In genomic region chr7:106012935-106013439, GRCh38 we compare ENCODE assay signal across 1 cellular context.
A peak's percentile ranks its signal among the peaks of the same experiment; 100 is the strongest.
TF ChIP-seq lines count a peak whose summit lies in the region.

No MANE protein-coding gene starts in this region.

TF ChIP-seq in SK-N-SH, 30 proteins besides CTCF, POLR2A, EP300 and RAD21 (continued from another document):
- TF ChIP-seq USF2 (IDR thresholded peaks at IDR 0.05; ENCODE audit: borderline replicate concordance, low read depth, low read length): no peak
- TF ChIP-seq TAF1 (IDR thresholded peaks at IDR 0.05; ENCODE audit: borderline replicate concordance, low read depth, low read length): peak; percentile 35; the same call in 1 of the 2 replicates
- TF ChIP-seq PBX3 (IDR thresholded peaks at IDR 0.05): peak; percentile 91
- peak; percentile 78 for TF ChIP-seq JUND (IDR thresholded peaks at IDR 0.05)
- peak; percentile 87 for TF ChIP-seq MAX (IDR thresholded peaks at IDR 0.05; ENCODE audit: low read depth)
- TF ChIP-seq TEAD4 (IDR thresholded peaks at IDR 0.05; ENCODE audit: borderline replicate concordance, insufficient read depth): peak; percentile 91
- peak; percentile 99 for TF ChIP-seq TCF12 (IDR thresholded peaks at IDR 0.05)
- TF ChIP-seq RXRA (IDR thresholded peaks at IDR 0.05; ENCODE audit: borderline replicate concordance, low read depth): peak; percentile 92; the same call in 1 of the 2 replicates
- TF ChIP-seq RFX5 (IDR thresholded peaks at IDR 0.05; ENCODE audit: low read length): no peak
TF ChIP-seq in SK-N-SH: peak in this region for 15.
